15 cellular contexts compared by ENCODE assay signal in the genomic region with DNA sequence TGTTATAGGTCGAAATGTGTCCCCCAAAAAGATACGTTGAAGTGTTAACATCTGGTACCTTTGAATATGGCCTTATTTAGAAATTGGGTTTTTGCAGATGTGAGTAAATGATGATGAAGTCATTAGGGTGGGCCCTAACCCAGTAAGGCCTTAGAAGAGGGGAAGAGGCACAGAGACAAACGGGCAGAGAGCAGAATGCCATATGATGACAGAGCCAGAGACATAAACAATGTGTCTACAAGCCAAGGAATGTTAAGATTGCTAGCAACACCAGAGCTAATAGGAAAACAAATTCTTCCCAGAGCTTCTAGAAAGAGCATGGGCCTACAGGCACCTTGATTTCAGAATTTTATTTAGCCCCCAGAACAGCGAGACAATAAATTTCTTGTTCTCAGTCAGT.
DNase-seq lines count a peak whose midpoint lies in the region; ATAC-seq, FAIRE-seq and TF ChIP-seq lines count a peak whose summit lies in the region.
"Had no signal": no experiment of that assay in that cellular context is flagged by ENCODE, and none has a peak within 500 bp of the region (broad histone marks: within the 10 kb centered on the region; RNA-seq: fewer than 3 reads in every experiment).

No MANE protein-coding gene starts in this region.

- FAIRE-seq in GM12891 (lab: Jason Lieb, UNC), result no peak

- H3K9me3 ChIP-seq in SJSA1 (replicated peaks), result no peaks in the 10 kb centered on the region
- no peaks in the 10 kb centered on the region for H3K9me3 ChIP-seq in mesodermal cell (ENCODE audit: control insufficient read depth, low read length)
- H3K9me3 ChIP-seq: Peyer's patch had no signal

- H3K4me3 ChIP-seq in SJSA1 (no peak overlapping the region), mesodermal cell (ENCODE audit: extremely low read depth, insufficient read depth, low read length, poor library complexity, severe bottlenecking) (no peak overlapping the region)
- H3K4me3 ChIP-seq: Peyer's patch had no signal

- 73 to 80% methylated on average over 3 of the region's 4 CpGs for WGBS in mesodermal cell (ENCODE audit: insufficient coverage in 2 of 2), 2 experiments

- no peak for TF ChIP-seq POLR2A in GM12891 (IDR thresholded peaks at IDR 0.05; ENCODE audit: low read depth, low read length)

- H3K27me3 ChIP-seq in SJSA1 (replicated peaks), result no peaks in the 10 kb centered on the region
- H3K27me3 ChIP-seq: Peyer's patch had no signal

- no peak for ATAC-seq in HG02571 (IDR thresholded peaks at IDR 0.05; ENCODE audit: unreplicated experiment)
- ATAC-seq: CD8-positive, alpha-beta T cell; SK-N-SH treated with all-trans-retinoic acid at 6 μM for 48 hours had no signal

- peaks cover 8% of the 10 kb centered on the region for H3K4me1 ChIP-seq in SJSA1 (replicated peaks)
- H3K4me1 ChIP-seq in mesodermal cell (ENCODE audit: control insufficient read depth, insufficient read depth, low read length, poor library complexity, severe bottlenecking), result peaks cover 4% of the 10 kb centered on the region
- H3K4me1 ChIP-seq: Peyer's patch had no signal

- peak overlapping the region; percentile 62 for H3K27ac ChIP-seq in SJSA1
- peak overlapping the region; percentile 70 for H3K27ac ChIP-seq in mesodermal cell (ENCODE audit: low read depth, low read length, severe bottlenecking)
- H3K27ac ChIP-seq: Peyer's patch had no signal

- DNase-seq in ELR (ENCODE audit: low read depth), result peak; percentile 26
- DNase-seq in SJSA1 (ENCODE audit: low read depth in 1 of 2, low spot score in 2 of 2), result peak; percentile 40 to 52
- DNase-seq in fibroblast of gingiva (ENCODE audit: low read depth), result peak; percentile 9
- no peak for DNase-seq in central memory CD4-positive, alpha-beta T cell
- no peak for DNase-seq in glomerular visceral epithelial cell (ENCODE audit: extremely low spot score)
- no peak for DNase-seq in GM12891 (ENCODE audit: insufficient read length, low spot score)
- DNase-seq: CD8-positive, alpha-beta T cell; MM.1S; NCI-H187 treated with DMSO at 0.1 percent for 48 hours; NCI-H2171; Peyer's patch; Right ventricle myocardium superior had no signal

- H3K36me3 ChIP-seq in SJSA1 (no peaks in the 10 kb centered on the region), mesodermal cell (ENCODE audit: control insufficient read depth, insufficient read depth, low read length) (no peaks in the 10 kb centered on the region)
- H3K36me3 ChIP-seq: Peyer's patch had no signal

TF ChIP-seq in GM12891, 5 proteins besides CTCF, POLR2A, EP300 and RAD21:
- TF ChIP-seq SPI1 (IDR thresholded peaks at IDR 0.05; ENCODE audit: low read depth, low read length), result no peak
- no peak for TF ChIP-seq POU2F2 (IDR thresholded peaks at IDR 0.05; ENCODE audit: low read depth, low read length)
- no peak for TF ChIP-seq TAF1 (IDR thresholded peaks at IDR 0.05; ENCODE audit: low read depth, low read length)

Comparison
In these comparisons a context has a peak if more than half of its experiments do, and no peak if none do; other contexts are left out.
1. DNase-seq: peak in ELR (single experiment), SJSA1 (2 of 2) and fibroblast of gingiva (single experiment); none in central memory CD4-positive, alpha-beta T cell (single experiment), glomerular visceral epithelial cell (single experiment) and GM12891 (single experiment).